In genomic region chr14:100486025-100486828, GRCh38 we compare ENCODE assay signal across 9 cellular contexts.
DNase-seq lines count a peak whose midpoint lies in the region; ATAC-seq, FAIRE-seq and TF ChIP-seq lines count a peak whose summit lies in the region.
"Had no signal": no experiment of that assay in that cellular context is flagged by ENCODE, and none has a peak within 500 bp of the region (broad histone marks: within the 10 kb centered on the region; RNA-seq: fewer than 3 reads in every experiment).

No MANE protein-coding gene starts in this region.

- no peaks in the 10 kb centered on the region for H3K27me3 Mint-ChIP-seq in neural crest cell (ENCODE audit: low read depth)

- H3K27me3 ChIP-seq in uterus, result no peaks in the 10 kb centered on the region
- H3K27me3 ChIP-seq: dorsolateral prefrontal cortex had no signal

- no peaks in the 10 kb centered on the region for H3K9me3 Mint-ChIP-seq in neural crest cell

- peak overlapping the region; percentile 14 for H3K27ac Mint-ChIP-seq in neural crest cell (ENCODE audit: unreplicated experiment)

- H3K4me3 ChIP-seq in uterus, result no peak overlapping the region

- no peak for TF ChIP-seq POLR2A in uterus (IDR thresholded peaks at IDR 0.05)

- H3K36me3 Mint-ChIP-seq in neural crest cell (ENCODE audit: low read depth), result no peaks in the 10 kb centered on the region

- H3K4me1 ChIP-seq in uterus, result no peaks in the 10 kb centered on the region

- TF ChIP-seq CTCF in neural crest cell (conservative IDR thresholded peaks at IDR 0.05) (no peak), uterus (IDR thresholded peaks at IDR 0.05) (no peak)

- no peak overlapping the region for H3K4me3 Mint-ChIP-seq in neural crest cell

- DNase-seq in NCI-H2029 (lab: John Stamatoyannopoulos, UW), result peak; percentile 56
- no peak for DNase-seq in NCI-H2029 treated with DMSO at 0.1 percent for 48 hours (lab: John Stamatoyannopoulos, UW)
- DNase-seq in NCI-H2171 treated with DMSO at 0.1 percent for 48 hours (lab: John Stamatoyannopoulos, UW), result peak; percentile 100
- DNase-seq in activated CD4-positive, alpha-beta T cell treated with anti-CD3 and anti-CD28 coated beads, Interleukin-2, amount 50 U/mL, for 48 hours, result peak; percentile 67 to 75
- peak; percentile 81 for DNase-seq in neural crest cell (ENCODE audit: low read depth, low spot score)
- DNase-seq in uterus, result peak; percentile 55 to 67

- peak; percentile 33 for FAIRE-seq in endometrium (lab: Jason Lieb, UNC)

- ATAC-seq in HG02884 (IDR thresholded peaks at IDR 0.05; ENCODE audit: unreplicated experiment), result peak; percentile 73

- no peak overlapping the region for H3K27ac ChIP-seq in uterus

- peaks cover 8% of the 10 kb centered on the region for H3K4me1 Mint-ChIP-seq in neural crest cell

- intact Hi-C loops in uterus (cut with DNase I; ENCODE audit: low total_unique reads), result no loop called here

- no peaks in the 10 kb centered on the region for H3K9me3 ChIP-seq in uterus

- no peaks in the 10 kb centered on the region for H3K36me3 ChIP-seq in uterus
